13 cellular contexts compared by ENCODE assay signal in genomic region chr11:104898685-104899013, GRCh38. TPM values are rescaled to one million over a fixed set of nuclear protein-coding genes. Genes with fewer than 3 reads are reported as not detected.
DNase-seq lines count a peak whose midpoint lies in the region; ATAC-seq and TF ChIP-seq lines count a peak whose summit lies in the region.
"Had no signal": no experiment of that assay in that cellular context is flagged by ENCODE, and none has a peak within 500 bp of the region (broad histone marks: within the 10 kb centered on the region; RNA-seq: fewer than 3 reads in every experiment).

No MANE protein-coding gene starts in this region.

- no peak overlapping the region for H3K9ac ChIP-seq in muscle layer of colon (ENCODE audit: low read length)

- no peaks in the 10 kb centered on the region for H3K27me3 Mint-ChIP-seq in activated T-cell treated with anti-CD3 and anti-CD28 coated beads, Interleukin-2, amount 50 U/mL, for 72 hours (ENCODE audit: low read depth)
- H3K27me3 Mint-ChIP-seq in activated T-cell treated with anti-CD3 and anti-CD28 coated beads, Interleukin-2, amount 50 U/mL, for 24 hours: no peaks in the 10 kb centered on the region

- no peaks in the 10 kb centered on the region for H3K36me3 ChIP-seq in muscle layer of colon (ENCODE audit: insufficient read depth, low read length)
- H3K36me3 ChIP-seq in upper lobe of left lung: no peaks in the 10 kb centered on the region

- DNase-seq in activated T-cell treated with anti-CD3 and anti-CD28 coated beads, Interleukin-2, amount 50 U/mL, for 72 hours: no peak
- DNase-seq in activated T-cell treated with anti-CD3 and anti-CD28 coated beads, Interleukin-2, amount 50 U/mL, for 24 hours: no peak
- DNase-seq in coronary artery (ENCODE audit: low spot score) (no peak), upper lobe of left lung (no peak), COLO668 (lab: John Stamatoyannopoulos, UW; ENCODE audit: unreplicated experiment) (no peak), DMS79 treated with DMSO at 0.1 percent for 48 hours (lab: John Stamatoyannopoulos, UW) (no peak)
- DNase-seq: Kasumi-1, NCI-H526 had no signal

- ATAC-seq in activated T-cell treated with anti-CD3 and anti-CD28 coated beads, Interleukin-2, amount 50 U/mL, for 72 hours (replicated peaks in 1 of 2): no peak
- peak in 1 of 2 donors; percentile 66 for ATAC-seq in upper lobe of left lung (ENCODE audit: low FRiP score in 2 of 2)
- no peak for ATAC-seq in HG03354 (IDR thresholded peaks at IDR 0.05; ENCODE audit: poor library complexity, severe bottlenecking, unreplicated experiment)
- ATAC-seq: left lobe of liver had no signal

- TF ChIP-seq POLR2A in upper lobe of left lung (IDR thresholded peaks at IDR 0.05): no peak

- H3K36me3 Mint-ChIP-seq in activated T-cell treated with anti-CD3 and anti-CD28 coated beads, Interleukin-2, amount 50 U/mL, for 72 hours (ENCODE audit: insufficient read depth in 2 of 2): peaks cover 0 to 2% of the 10 kb centered on the region in 2 donors
- H3K36me3 Mint-ChIP-seq in activated T-cell treated with anti-CD3 and anti-CD28 coated beads, Interleukin-2, amount 50 U/mL, for 24 hours (ENCODE audit: low read depth): peaks cover 9% of the 10 kb centered on the region

- H3K27ac Mint-ChIP-seq in activated T-cell treated with anti-CD3 and anti-CD28 coated beads, Interleukin-2, amount 50 U/mL, for 72 hours: peak overlapping the region; percentile 38
- H3K27ac Mint-ChIP-seq in activated T-cell treated with anti-CD3 and anti-CD28 coated beads, Interleukin-2, amount 50 U/mL, for 24 hours: no peak overlapping the region
- H3K27ac Mint-ChIP-seq: activated T-helper 2 cell treated with anti-CD3 and anti-CD28 coated beads, Interferon-gamma antibody, Interleukin-2, Interleukin-4, amounts not matched to agents 10 μg/mL and 5 μg/mL and 100 μg/mL, durations not matched to agents 14 hours and 24 hours and 36 hours had no signal

- H3K4me3 Mint-ChIP-seq in activated T-cell treated with anti-CD3 and anti-CD28 coated beads, Interleukin-2, amount 50 U/mL, for 72 hours: peak overlapping the region; percentile 57 to 74
- H3K4me3 Mint-ChIP-seq in activated T-cell treated with anti-CD3 and anti-CD28 coated beads, Interleukin-2, amount 50 U/mL, for 24 hours: no peak overlapping the region

- no peak for TF ChIP-seq EP300 in upper lobe of left lung (IDR thresholded peaks at IDR 0.05)

- peak overlapping the region; percentile 67 to 77 for H3K27ac ChIP-seq in coronary artery
- H3K27ac ChIP-seq in muscle layer of colon (ENCODE audit: low read depth, low read length): peak overlapping the region; percentile 17
- H3K27ac ChIP-seq in upper lobe of left lung: peak overlapping the region; percentile 26 to 74 (median 64)

- H3K4me1 ChIP-seq in muscle layer of colon (ENCODE audit: insufficient read depth, low read length) (peaks cover 12% of the 10 kb centered on the region), upper lobe of left lung (no peaks in the 10 kb centered on the region)

- H3K9me3 ChIP-seq in muscle layer of colon (ENCODE audit: low read length): no peaks in the 10 kb centered on the region
- H3K9me3 ChIP-seq in upper lobe of left lung: no peaks in the 10 kb centered on the region

- no peaks in the 10 kb centered on the region for H3K27me3 ChIP-seq in muscle layer of colon (ENCODE audit: control insufficient read depth in 1 of 2, insufficient read depth in 2 of 2, low read length in 2 of 2)
- no peaks in the 10 kb centered on the region for H3K27me3 ChIP-seq in upper lobe of left lung

- WGBS in upper lobe of left lung, 2 donors: 35 to 36% methylated on average over 1 of the region's 1 CpG

- H3K4me3 ChIP-seq in coronary artery (peak overlapping the region; percentile 65), muscle layer of colon (ENCODE audit: low read depth in 1 of 2, low read length in 2 of 2) (peak overlapping the region in 1 of 2 donors; percentile 15), upper lobe of left lung (peak overlapping the region in 2 of 4 donors; percentile 30 to 33)

- peaks cover 0 to 4% of the 10 kb centered on the region in 2 donors for H3K9me3 Mint-ChIP-seq in activated T-cell treated with anti-CD3 and anti-CD28 coated beads, Interleukin-2, amount 50 U/mL, for 72 hours
- peaks cover 3% of the 10 kb centered on the region for H3K9me3 Mint-ChIP-seq in activated T-cell treated with anti-CD3 and anti-CD28 coated beads, Interleukin-2, amount 50 U/mL, for 24 hours
- H3K9me3 Mint-ChIP-seq: activated T-helper 2 cell treated with anti-CD3 and anti-CD28 coated beads, Interferon-gamma antibody, Interleukin-2, Interleukin-4, amounts not matched to agents 10 μg/mL and 5 μg/mL and 100 μg/mL, durations not matched to agents 14 hours and 24 hours and 36 hours had no signal

- peaks cover 12% of the 10 kb centered on the region for H3K4me1 Mint-ChIP-seq in activated T-cell treated with anti-CD3 and anti-CD28 coated beads, Interleukin-2, amount 50 U/mL, for 72 hours (ENCODE audit: low read depth)
- H3K4me1 Mint-ChIP-seq in activated T-cell treated with anti-CD3 and anti-CD28 coated beads, Interleukin-2, amount 50 U/mL, for 24 hours (ENCODE audit: low read depth): peaks cover 25% of the 10 kb centered on the region

- TF ChIP-seq CTCF in coronary artery (IDR thresholded peaks at IDR 0.05) (no peak), upper lobe of left lung (IDR thresholded peaks at IDR 0.05) (no peak)

RNA-seq across cellular contexts. Expression of gene CASP12, which starts 0.4 kb away (rescaled TPM):
- total RNA-seq in activated T-cell treated with anti-CD3 and anti-CD28 coated beads, Interleukin-2, amount 50 U/mL, for 72 hours: under 1 TPM in 1 of 2 donors, not detected in 1; 0.31 TPM
- total RNA-seq in upper lobe of left lung: 1 to 10 TPM in 5 of 6 donors, under 1 TPM in 1; 0.91 to 9.5 (median 1.4) TPM
- total RNA-seq: activated T-helper 2 cell treated with anti-CD3 and anti-CD28 coated beads, Interferon-gamma antibody, Interleukin-2, Interleukin-4, amounts not matched to agents 10 μg/mL and 5 μg/mL and 100 μg/mL, durations not matched to agents 14 hours and 24 hours and 36 hours; left lobe of liver; T-helper 2 cell treated with Interferon-gamma antibody and Interleukin-4, amounts not matched to agents 100 ng/mL and 5 ng/mL, for 36 hours had no signal

Comparison
In these comparisons a context has a peak if more than half of its experiments do, and no peak if none do; other contexts are left out.
1. H3K27ac ChIP-seq: peak in every context shown above with its lines; median percentile 72 in coronary artery; 64 in upper lobe of left lung; 17 in muscle layer of colon.